ENCODE assay signal across 18 cellular contexts in the genomic region with DNA sequence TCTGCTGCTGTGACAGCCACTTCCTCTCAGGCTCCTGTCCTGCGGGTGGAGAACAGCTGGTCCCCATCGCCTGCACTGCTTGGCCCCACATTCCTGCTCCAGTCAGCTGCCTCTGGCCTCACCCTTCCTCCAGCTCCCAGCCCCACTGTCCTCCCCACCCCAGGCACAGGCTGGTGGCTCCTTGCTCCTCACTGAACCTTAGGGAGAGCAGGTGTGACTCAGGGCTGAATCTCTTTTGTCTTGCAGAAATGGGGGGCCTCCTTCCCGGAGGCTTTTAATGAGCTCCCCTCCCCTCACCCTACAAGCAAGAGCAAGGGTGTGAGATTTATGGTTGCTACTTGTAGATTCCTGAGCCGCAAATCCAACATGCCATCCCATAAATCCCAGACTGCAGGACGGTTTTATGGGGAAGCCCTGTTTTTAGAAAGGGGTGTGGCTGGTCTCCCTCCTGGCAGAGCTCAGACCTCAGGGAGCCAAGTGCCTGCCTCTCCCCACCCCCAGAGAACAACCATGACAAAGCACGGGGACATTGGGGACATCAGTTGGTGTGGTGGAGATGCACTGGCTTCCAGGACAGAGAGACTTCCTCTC. TPM values are rescaled to one million over a fixed set of nuclear protein-coding genes. Genes with fewer than 3 reads are reported as not detected.
DNase-seq lines count a peak whose midpoint lies in the region; FAIRE-seq and TF ChIP-seq lines count a peak whose summit lies in the region.
"Had no signal": no experiment of that assay in that cellular context is flagged by ENCODE, and none has a peak within 500 bp of the region (broad histone marks: within the 10 kb centered on the region; RNA-seq: fewer than 3 reads in every experiment).

No MANE protein-coding gene starts in this region.

- H4K8ac ChIP-seq in H1 (ENCODE audit: extremely low read depth, insufficient read depth, low read length), result no peak overlapping the region

- H3K27ac ChIP-seq in H1 (ENCODE audit: low read depth, low read length) (no peak overlapping the region), temporal lobe (ENCODE audit: low read depth, low read length) (peak overlapping the region; percentile 98)
- H3K27ac ChIP-seq: testis had no signal

- DNase-seq in NCI-H82 (lab: John Stamatoyannopoulos, UW) (peak; percentile 49), NCI-H82 treated with DMSO at 0.1 percent for 48 hours (lab: John Stamatoyannopoulos, UW; ENCODE audit: unreplicated experiment) (no peak), H1 (ENCODE audit: low read depth in 1 of 2, low spot score in 2 of 2) (no peak), left kidney (ENCODE audit: low read depth, low spot score) (peak; percentile 95), HFFc6 (no peak)
- DNase-seq in effector CD8-positive, alpha-beta T cell (lab: John Stamatoyannopoulos, UW), result no peak
- DNase-seq in stimulated activated CD4-positive, alpha-beta T cell treated with anti-CD3 and anti-CD28 coated beads, Interleukin-15, amount 100 ng/mL, for 24 hours, result no peak
- DNase-seq: activated T-cell treated with anti-CD3 and anti-CD28 coated beads, Interleukin-2, amount 50 U/mL, for 48 hours; NCI-H1105; NCI-H526 treated with DMSO at 0.1 percent for 48 hours; SK-N-SH; testis had no signal

- H2AK5ac ChIP-seq in H1 (ENCODE audit: low read depth, low read length), result no peak overlapping the region

- no peak overlapping the region for H2AFZ ChIP-seq in H1 (ENCODE audit: low read length)

- H4K20me1 ChIP-seq in H1 (replicated peaks in 1 of 2; ENCODE audit: control insufficient read depth in 1 of 2, insufficient read depth in 2 of 2, low read length in 2 of 2), result peaks cover 5 to 15% of the 10 kb centered on the region in 2 experiments

- no peaks in the 10 kb centered on the region for H3K23me2 ChIP-seq in H1 (ENCODE audit: low read depth, low read length)

- H3K9me3 ChIP-seq in H1 (ENCODE audit: insufficient read depth in 2 of 2, low read depth in 1 of 2, low read length in 1 of 2), result no peaks in the 10 kb centered on the region
- H3K9me3 ChIP-seq: SK-N-SH, testis had no signal

- peak overlapping the region; percentile 23 for H4K91ac ChIP-seq in H1 (replicated peaks; ENCODE audit: insufficient read length, low read length)

- H2BK120ac ChIP-seq in H1 (replicated peaks; ENCODE audit: low read depth, low read length), result no peak overlapping the region

- H3K79me2 ChIP-seq in H1 (ENCODE audit: control insufficient read depth in 1 of 2, insufficient read depth in 2 of 2, low read length in 2 of 2), result peaks cover 0 to 3% of the 10 kb centered on the region in 2 experiments; a peak in 1 of 4 replicates

- H3K18ac ChIP-seq in H1 (ENCODE audit: extremely low read depth, low read length), result peak overlapping the region; percentile 64

- peaks cover 0 to 3% (median under 1%) of the 10 kb centered on the region in 4 experiments; a peak in 1 of 8 replicates for H3K36me3 ChIP-seq in H1 (ENCODE audit: control insufficient read depth in 2 of 4, insufficient read depth in 4 of 4, low read length in 3 of 4)

- peak overlapping the region; percentile 88; the same call in 1 of the 2 replicates for H2BK12ac ChIP-seq in H1 (ENCODE audit: low read depth, low read length)

- H3K9me3 Mint-ChIP-seq in HFFc6, result no peaks in the 10 kb centered on the region

- H3K36me3 Mint-ChIP-seq in HFFc6 (ENCODE audit: low read depth), result no peaks in the 10 kb centered on the region

- peak overlapping the region; percentile 83 for H2BK20ac ChIP-seq in H1 (ENCODE audit: low read length)

- H3K4me2 ChIP-seq in H1 (ENCODE audit: insufficient read depth in 1 of 2, low read depth in 2 of 2, low read length in 2 of 2), result peak overlapping the region; percentile 3 to 55; a peak in 3 of 4 replicates
- H3K4me2 ChIP-seq: SK-N-SH had no signal

- H3K14ac ChIP-seq in H1 (ENCODE audit: insufficient read length), result no peak overlapping the region

- peak overlapping the region; percentile 87; the same call in 1 of the 2 replicates for H2BK5ac ChIP-seq in H1 (ENCODE audit: low read depth, low read length)

- peak overlapping the region; percentile 10 for H4K5ac ChIP-seq in H1 (ENCODE audit: insufficient read length, low read depth, low read length)

- no peak overlapping the region for H3K27ac Mint-ChIP-seq in HFFc6

- H3K27me3 ChIP-seq in H1 (replicated peaks in 1 of 4; ENCODE audit: control insufficient read depth in 3 of 4, extremely low read depth in 1 of 4, insufficient read depth in 3 of 4, low read length in 3 of 4), result no peaks in the 10 kb centered on the region
- H3K27me3 ChIP-seq: testis had no signal

- H2BK15ac ChIP-seq in H1 (ENCODE audit: low read length), result peak overlapping the region; percentile 89; the same call in 1 of the 2 replicates

- CTCF ChIA-PET in H1 (lab: Charles Lee; ENCODE audit: partially characterized antibody), result interaction anchor here (0.5 to 47.3 kb wide), 10 partner anchors 10 to 264 kb away, joined by 3 to 1626 read pairs (median 6); partner anchors contain the start of gene CDK18

- TF ChIP-seq EP300 in H1 (IDR thresholded peaks at IDR 0.05; ENCODE audit: borderline replicate concordance in 1 of 2, low read depth in 2 of 2, low read length in 2 of 2), result no peak

- H3K23ac ChIP-seq in H1 (ENCODE audit: insufficient read length), result no peak overlapping the region

- H3K9ac ChIP-seq in H1 (replicated peaks in 1 of 4; ENCODE audit: extremely low read depth in 1 of 4, low read depth in 3 of 4, low read length in 3 of 4), result no peak overlapping the region
- H3K9ac ChIP-seq: SK-N-SH had no signal

- H3K4me1 ChIP-seq in H1 (replicated peaks in 1 of 4; ENCODE audit: control insufficient read depth in 3 of 4, insufficient read depth in 4 of 4, low read length in 3 of 4), result peaks cover 8 to 35% (median 21%) of the 10 kb centered on the region in 4 experiments

- peak overlapping the region in 3 of 4 experiments; percentile 1 to 16 (median 7); a peak in 2 of 8 replicates for H3K4me3 ChIP-seq in H1 (ENCODE audit: extremely low read depth in 1 of 4, insufficient read depth in 2 of 4, low read depth in 3 of 4, low read length in 4 of 4)
- H3K4me3 ChIP-seq: GM12878, testis had no signal

- POLR2A ChIA-PET in H1 (lab: Charles Lee; ENCODE audit: partially characterized antibody), result interaction anchor here (1.0 to 3.0 kb wide), 5 partner anchors 11 to 103 kb away, joined by 3 to 17 read pairs (median 4); partner anchors contain the start of gene CDK18

- TF ChIP-seq CTCF in H1 (IDR thresholded peaks at IDR 0.05; ENCODE audit: control extremely low read depth in 1 of 3, insufficient read depth in 1 of 3, low read depth in 1 of 3, low read length in 3 of 3), result no peak
- TF ChIP-seq CTCF in HFFc6 (IDR thresholded peaks at IDR 0.05), result no peak

- 33% methylated on average over 6 of the region's 6 CpGs; no CpG with 5 or more reads in 1 of the 2 experiments for WGBS in H1 (ENCODE audit: extremely low coverage in 1 of 2, insufficient coverage in 1 of 2, insufficient read length in 1 of 2, insufficient replicate concordance in 2 of 2, low coverage in 1 of 2, low lambda C conversion rate in 2 of 2, missing lambda C conversion rate in 1 of 2), 2 experiments

- no peak overlapping the region for H3K4me3 Mint-ChIP-seq in HFFc6

- peaks cover 10% of the 10 kb centered on the region; the same call in 1 of the 2 replicates for H3K4me1 Mint-ChIP-seq in HFFc6 (ENCODE audit: low read depth)

- no peak for TF ChIP-seq POLR2A in H1 (IDR thresholded peaks at IDR 0.05; ENCODE audit: control extremely low read depth in 1 of 2, low read depth in 2 of 2, low read length in 2 of 2)

- no peak overlapping the region for H3K4ac ChIP-seq in H1 (replicated peaks; ENCODE audit: insufficient read length, low read depth, low read length)

- peaks cover 17% of the 10 kb centered on the region for H3K79me1 ChIP-seq in H1 (ENCODE audit: low read depth, low read length)

- TF ChIP-seq RAD21 in H1 (IDR thresholded peaks at IDR 0.05 in 1 of 2, conservative IDR thresholded peaks at IDR 0.05 in 1 of 2; ENCODE audit: low read depth in 2 of 2, low read length in 2 of 2), result no peak

- peaks cover 38% of the 10 kb centered on the region for H3K27me3 Mint-ChIP-seq in HFFc6 (ENCODE audit: insufficient read depth)

- H3K56ac ChIP-seq in H1 (replicated peaks; ENCODE audit: insufficient read length, low read depth, low read length), result no peak overlapping the region

- FAIRE-seq in H1 (lab: Jason Lieb, UNC), result no peak
- FAIRE-seq: A204.1, D721Med, GM12878, islet of Langerhans had no signal

TF ChIP-seq in H1, 55 proteins besides CTCF, POLR2A, EP300 and RAD21:
- TF ChIP-seq CTBP2 (IDR thresholded peaks at IDR 0.05; ENCODE audit: borderline replicate concordance, insufficient read depth, insufficient read length, low read length) (no peak), TEAD4 (IDR thresholded peaks at IDR 0.05; ENCODE audit: low read depth, low read length) (peak; percentile 41; the same call in 1 of the 2 replicates)
TF ChIP-seq in H1: peak in this region for 1.

RNA-seq across cellular contexts. Expression of gene CDK18, which starts 15.2 kb away (rescaled TPM):
- total RNA-seq in H1 (2021; fragmentation: NEBNext Ultra II Directional; extraction: Animal tissue kit (Norgen Biotek cat#: 25700)), result 40.9 and 44.0 TPM in 2 replicates
- 31.2 and 50.3 TPM in 2 replicates for polyA plus RNA-seq in H1 (2011; rRNA removed)
- 19.7 TPM for polyA plus RNA-seq in H1 (2011; cell fraction: cytosol; rRNA removed)
- polyA plus RNA-seq in H1 (2011; cell fraction: nucleus; rRNA removed), result 102 TPM
- polyA plus RNA-seq in H1 (2012, experiment 1 of 2), result 35.9 to 57.1 TPM (median 46.6 TPM) in 4 replicates
- 29.8 TPM for polyA plus RNA-seq in H1 (2012, experiment 2 of 2)
- polyA plus RNA-seq in H1 (2013, experiment 1 of 2), result 31.5 TPM
- 31.7 TPM for polyA plus RNA-seq in H1 (2013, experiment 2 of 2)
- 37.0 and 48.0 TPM in 2 replicates for polyA minus RNA-seq in H1 (2011; rRNA and poly(A)+ RNA removed)
- polyA minus RNA-seq in H1 (2011; cell fraction: cytosol; rRNA and poly(A)+ RNA removed), result 25.8 TPM
- 61.8 TPM for polyA minus RNA-seq in H1 (2011; cell fraction: nucleus; rRNA and poly(A)+ RNA removed)
- 1.2 TPM for total RNA-seq in temporal lobe
- 1 to 10 TPM in 4 of 6 experiments, under 1 TPM in 2; 0.33 to 2.9 (median 1.7) TPM for total RNA-seq in HFFc6 (2021; fragmentation: NEBNext Ultra II Directional; extraction: Animal tissue kit (Norgen Biotek cat#: 25700))
- total RNA-seq: pulmonary artery endothelial cell had no signal

Comparison
In these comparisons a context has a peak if more than half of its experiments do, and no peak if none do; other contexts are left out.
1. DNase-seq: peak in NCI-H82 (single experiment) and left kidney (single experiment); none in NCI-H82 treated with DMSO at 0.1 percent for 48 hours (single experiment), H1 (0 of 2), effector CD8-positive, alpha-beta T cell (single experiment), stimulated activated CD4-positive, alpha-beta T cell treated with anti-CD3 and anti-CD28 coated beads, Interleukin-15, amount 100 ng/mL, for 24 hours (single experiment) and HFFc6 (single experiment).
2. RNA of gene CDK18, which starts 15.2 kb away (total RNA-seq): 40.9 to 44.0 TPM in H1; 0.33 to 2.9 TPM in HFFc6 and 1.2 TPM in temporal lobe (single experiment); every median in the first group is over 10 times any median in the second.